In the genomic region with DNA sequence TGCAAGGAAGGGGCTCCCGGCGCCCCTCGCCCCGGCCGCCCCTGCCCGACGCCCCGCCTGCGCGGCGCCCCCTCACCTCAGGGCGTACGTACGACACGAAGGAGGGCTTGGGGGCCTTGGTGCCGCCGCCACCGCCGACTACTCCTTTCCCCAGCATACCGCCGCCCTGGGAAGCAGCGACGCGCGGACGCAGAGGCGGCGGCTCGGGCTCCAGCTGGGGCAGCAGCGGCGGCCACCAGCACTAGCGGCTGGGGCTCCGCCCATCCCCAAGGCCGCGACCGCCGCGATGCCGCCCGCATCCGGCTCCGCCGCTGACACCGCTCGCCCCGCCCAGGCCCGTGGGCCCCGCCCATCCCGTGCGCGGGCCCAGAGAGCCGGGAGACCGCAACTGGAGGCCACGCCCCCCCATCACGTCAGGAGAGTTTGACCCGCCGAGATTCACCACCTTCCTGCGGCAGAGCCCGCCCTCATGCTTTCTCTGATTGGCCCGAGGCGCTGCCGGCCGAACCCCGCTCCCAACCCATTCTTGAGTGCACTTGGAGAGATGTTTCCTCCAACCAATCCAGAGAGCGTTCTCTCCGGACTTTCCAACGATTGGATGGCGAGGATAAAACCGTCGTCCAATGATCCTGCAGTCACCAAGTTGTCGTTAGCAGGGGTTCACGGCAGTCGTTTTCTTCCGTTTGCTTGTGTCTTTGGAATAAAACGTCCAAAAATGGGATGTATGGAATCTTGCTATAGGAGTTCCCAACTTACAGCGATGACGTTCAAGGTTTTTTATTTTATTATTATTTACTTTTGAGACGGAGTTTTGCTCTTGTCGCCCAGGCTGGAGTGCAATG, we compare ENCODE assay signal across 8 cellular contexts. TPM values are rescaled to one million over a fixed set of nuclear protein-coding genes. Genes with fewer than 3 reads are reported as not detected.
DNase-seq lines count a peak whose midpoint lies in the region; TF ChIP-seq lines count a peak whose summit lies in the region.

A gene with protein sequence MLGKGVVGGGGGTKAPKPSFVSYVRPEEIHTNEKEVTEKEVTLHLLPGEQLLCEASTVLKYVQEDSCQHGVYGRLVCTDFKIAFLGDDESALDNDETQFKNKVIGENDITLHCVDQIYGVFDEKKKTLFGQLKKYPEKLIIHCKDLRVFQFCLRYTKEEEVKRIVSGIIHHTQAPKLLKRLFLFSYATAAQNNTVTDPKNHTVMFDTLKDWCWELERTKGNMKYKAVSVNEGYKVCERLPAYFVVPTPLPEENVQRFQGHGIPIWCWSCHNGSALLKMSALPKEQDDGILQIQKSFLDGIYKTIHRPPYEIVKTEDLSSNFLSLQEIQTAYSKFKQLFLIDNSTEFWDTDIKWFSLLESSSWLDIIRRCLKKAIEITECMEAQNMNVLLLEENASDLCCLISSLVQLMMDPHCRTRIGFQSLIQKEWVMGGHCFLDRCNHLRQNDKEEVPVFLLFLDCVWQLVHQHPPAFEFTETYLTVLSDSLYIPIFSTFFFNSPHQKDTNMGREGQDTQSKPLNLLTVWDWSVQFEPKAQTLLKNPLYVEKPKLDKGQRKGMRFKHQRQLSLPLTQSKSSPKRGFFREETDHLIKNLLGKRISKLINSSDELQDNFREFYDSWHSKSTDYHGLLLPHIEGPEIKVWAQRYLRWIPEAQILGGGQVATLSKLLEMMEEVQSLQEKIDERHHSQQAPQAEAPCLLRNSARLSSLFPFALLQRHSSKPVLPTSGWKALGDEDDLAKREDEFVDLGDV (minus strand): TSS at position 258 of the 842 bp plus-strand sequence. CDS start 101 bp downstream, at position 157.

- peak within 1 kb of the TSS; percentile 54 for H2AFZ ChIP-seq in MM.1S (ENCODE audit: low read length)

- no peaks in the 10 kb centered on the region for H3K4me1 ChIP-seq in ES-I3 (ENCODE audit: insufficient read depth, low read length)
- H3K4me1 ChIP-seq in HAP-1 = peaks cover 11% of the 10 kb centered on the region
- H3K4me1 ChIP-seq in MM.1S (ENCODE audit: low read length) = peaks cover 8% of the 10 kb centered on the region

- H3K9me3 ChIP-seq in ES-I3 (ENCODE audit: control insufficient read depth, insufficient read depth, low read length) = no peaks in the 10 kb centered on the region
- H3K9me3 ChIP-seq in HAP-1 = no peaks in the 10 kb centered on the region
- H3K9me3 ChIP-seq in MM.1S (replicated peaks; ENCODE audit: insufficient read depth, low read length) = no peaks in the 10 kb centered on the region

- H3F3A ChIP-seq in MM.1S (ENCODE audit: insufficient read depth, low read length) = 0 out of 2 replicates have a peak, but pooled peaks cover 7% of the 10 kb centered on the region

- H3K4me3 ChIP-seq in HAP-1 = peak within 1 kb of the TSS; percentile 65
- peak within 1 kb of the TSS; percentile 76 for H3K4me3 ChIP-seq in MM.1S (ENCODE audit: low read length)
- H3K4me3 ChIP-seq in fibroblast of the aortic adventitia (ENCODE audit: low read depth, low read length) = peak within 1 kb of the TSS; percentile 81

- H3K4me3 Mint-ChIP-seq in nephron = peak within 1 kb of the TSS; percentile 88 to 98 (median 95)
- H3K4me3 Mint-ChIP-seq in stimulated activated naive CD8-positive, alpha-beta T cell treated with anti-CD3 and anti-CD28 coated beads, Interleukin-15, Interleukin-2, amounts not matched to agents 100 ng/mL and 50 ng/mL, for 24 hours = peak within 1 kb of the TSS; percentile 93

- TF ChIP-seq CTCF in MM.1S (IDR thresholded peaks at IDR 0.05; ENCODE audit: low read length) (no peak), fibroblast of the aortic adventitia (IDR thresholded peaks at IDR 0.05; ENCODE audit: insufficient read depth, low read length) (no peak), nephron (IDR thresholded peaks at IDR 0.05; ENCODE audit: unreplicated experiment in 3 of 3) (no peak)

- no peaks in the 10 kb centered on the region for H3K9me3 Mint-ChIP-seq in nephron
- H3K9me3 Mint-ChIP-seq in stimulated activated naive CD8-positive, alpha-beta T cell treated with anti-CD3 and anti-CD28 coated beads, Interleukin-15, Interleukin-2, amounts not matched to agents 100 ng/mL and 50 ng/mL, for 24 hours = no peaks in the 10 kb centered on the region

- no peaks in the 10 kb centered on the region for H3K27me3 Mint-ChIP-seq in nephron (ENCODE audit: low read depth)
- no peaks in the 10 kb centered on the region for H3K27me3 Mint-ChIP-seq in stimulated activated naive CD8-positive, alpha-beta T cell treated with anti-CD3 and anti-CD28 coated beads, Interleukin-15, Interleukin-2, amounts not matched to agents 100 ng/mL and 50 ng/mL, for 24 hours

- H3K9me2 ChIP-seq in MM.1S (replicated peaks; ENCODE audit: insufficient read depth, low read length) = no peaks in the 10 kb centered on the region

- peaks cover 30% of the 10 kb centered on the region for H3K4me1 Mint-ChIP-seq in nephron
- peaks cover 38% of the 10 kb centered on the region for H3K4me1 Mint-ChIP-seq in stimulated activated naive CD8-positive, alpha-beta T cell treated with anti-CD3 and anti-CD28 coated beads, Interleukin-15, Interleukin-2, amounts not matched to agents 100 ng/mL and 50 ng/mL, for 24 hours (ENCODE audit: low read depth)

- H3K27ac ChIP-seq in MM.1S (ENCODE audit: low read length) = peak within 1 kb of the TSS; percentile 62; the same call in 1 of the 2 replicates

- peak; percentile 99 to 100 for DNase-seq in HAP-1 (ENCODE audit: low spot score in 2 of 2)
- peak; percentile 99 for DNase-seq in MM.1S
- peak; percentile 96 for DNase-seq in SIG-M5 (lab: John Stamatoyannopoulos, UW)
- DNase-seq in activated gamma-delta T cell (lab: John Stamatoyannopoulos, UW) = peak; percentile 98
- DNase-seq in fibroblast of the aortic adventitia (ENCODE audit: low read depth) = peak; percentile 99

- peaks cover 46% of the 10 kb centered on the region for H3K79me2 ChIP-seq in MM.1S (ENCODE audit: low read length)

- H3K9ac ChIP-seq in ES-I3 (ENCODE audit: low read depth, low read length) (peak within 1 kb of the TSS; percentile 96), MM.1S (ENCODE audit: low read length) (peak within 1 kb of the TSS; percentile 95)

- peaks cover 16% of the 10 kb centered on the region for H3K36me3 Mint-ChIP-seq in nephron (ENCODE audit: low read depth)
- peaks cover 11% of the 10 kb centered on the region for H3K36me3 Mint-ChIP-seq in stimulated activated naive CD8-positive, alpha-beta T cell treated with anti-CD3 and anti-CD28 coated beads, Interleukin-15, Interleukin-2, amounts not matched to agents 100 ng/mL and 50 ng/mL, for 24 hours (ENCODE audit: low read depth)

- no peaks in the 10 kb centered on the region for H3K27me3 ChIP-seq in HAP-1 (ENCODE audit: low read depth)
- H3K27me3 ChIP-seq in MM.1S (replicated peaks; ENCODE audit: insufficient read depth, low read length) = no peaks in the 10 kb centered on the region

- no peaks in the 10 kb centered on the region for H4K20me1 ChIP-seq in MM.1S (ENCODE audit: insufficient read depth, low read length)

- in situ Hi-C loops in HAP-1 (cut with MboI; ENCODE audit: low sequenced_read_pairs) = no loop called here

- H3K4me2 ChIP-seq in MM.1S (ENCODE audit: low read depth, low read length) = peak within 1 kb of the TSS; percentile 88

- no peaks in the 10 kb centered on the region for H3K36me3 ChIP-seq in ES-I3 (ENCODE audit: insufficient read depth, low read length)
- peaks cover 2% of the 10 kb centered on the region; the same call in 1 of the 2 replicates for H3K36me3 ChIP-seq in HAP-1 (replicated peaks)
- H3K36me3 ChIP-seq in MM.1S (replicated peaks; ENCODE audit: insufficient read depth, low read length) = no peaks in the 10 kb centered on the region

- H3K27ac Mint-ChIP-seq in nephron = peak within 1 kb of the TSS; percentile 82 to 96 (median 93)
- peak within 1 kb of the TSS; percentile 88 for H3K27ac Mint-ChIP-seq in stimulated activated naive CD8-positive, alpha-beta T cell treated with anti-CD3 and anti-CD28 coated beads, Interleukin-15, Interleukin-2, amounts not matched to agents 100 ng/mL and 50 ng/mL, for 24 hours

RNA-seq across cellular contexts. Expression of the gene that starts here (rescaled TPM):
- 12.8 and 17.1 TPM in 2 replicates for total RNA-seq in fibroblast of the aortic adventitia (ENCODE audit: low replicate concordance)

Comparison
In these comparisons a context has a peak if more than half of its experiments do, and no peak if none do; other contexts are left out.
1. Peak in every context shown above with its lines: DNase-seq, H3K4me3 ChIP-seq and H3K27ac ChIP-seq.